29 cellular contexts compared by ENCODE assay signal in genomic region chr2:120940726-120941256, GRCh38.
DNase-seq lines count a peak whose midpoint lies in the region; ATAC-seq, FAIRE-seq and TF ChIP-seq lines count a peak whose summit lies in the region.
"Had no signal": no experiment of that assay in that cellular context is flagged by ENCODE, and none has a peak within 500 bp of the region (broad histone marks: within the 10 kb centered on the region; RNA-seq: fewer than 3 reads in every experiment).

No MANE protein-coding gene starts in this region.

- no peaks in the 10 kb centered on the region for H3K9me1 ChIP-seq in K562 (ENCODE audit: control insufficient read depth, insufficient read depth, low read length)

- in situ Hi-C loops in K562 (cut with MboI), result no loop called here

- peaks cover 18% of the 10 kb centered on the region for H3K36me3 Mint-ChIP-seq in neural progenitor cell
- H3K36me3 Mint-ChIP-seq in activated T-helper 17 cell treated with anti-CD3 and anti-CD28 coated beads, Interleukin-2, amount 50 U/mL, for 72 hours (ENCODE audit: low read depth), result no peaks in the 10 kb centered on the region
- H3K36me3 Mint-ChIP-seq: activated naive CD4-positive, alpha-beta T cell treated with anti-CD3 and anti-CD28 coated beads, Interleukin-2, amount 50 U/mL, for 24 hours; CD8-positive, alpha-beta T cell; immature natural killer cell; memory B cell; stimulated activated effector memory CD8-positive, alpha-beta T cell treated with anti-CD3 and anti-CD28 coated beads, Interleukin-12 subunit alpha, Interleukin-12 subunit beta, amount 100 ng/mL, for 72 hours had no signal

- no peaks in the 10 kb centered on the region for H3K27me3 Mint-ChIP-seq in neural progenitor cell (ENCODE audit: insufficient read depth, low read depth)
- no peaks in the 10 kb centered on the region for H3K27me3 Mint-ChIP-seq in activated T-helper 17 cell treated with anti-CD3 and anti-CD28 coated beads, Interleukin-2, amount 50 U/mL, for 72 hours

- H3K9me3 Mint-ChIP-seq in neural progenitor cell, result no peaks in the 10 kb centered on the region
- no peaks in the 10 kb centered on the region for H3K9me3 Mint-ChIP-seq in activated T-helper 17 cell treated with anti-CD3 and anti-CD28 coated beads, Interleukin-2, amount 50 U/mL, for 72 hours
- H3K9me3 Mint-ChIP-seq: activated naive CD4-positive, alpha-beta T cell treated with anti-CD3 and anti-CD28 coated beads, Interleukin-2, amount 50 U/mL, for 24 hours; activated T-helper 2 cell treated with anti-CD3 and anti-CD28 coated beads, Interferon-gamma antibody, Interleukin-2, Interleukin-4, amounts not matched to agents 10 μg/mL and 5 μg/mL and 100 μg/mL, durations not matched to agents 14 hours and 24 hours and 36 hours; CD8-positive, alpha-beta T cell; immature natural killer cell; memory B cell had no signal

- H3K9me3 ChIP-seq in cardiac muscle cell (ENCODE audit: low read depth) (no peaks in the 10 kb centered on the region), right atrium auricular region (no peaks in the 10 kb centered on the region), K562 (replicated peaks; ENCODE audit: control insufficient read depth, insufficient read depth, low read depth, low read length) (no peaks in the 10 kb centered on the region), neural progenitor cell (ENCODE audit: low read depth) (no peaks in the 10 kb centered on the region)
- H3K9me3 ChIP-seq: upper lobe of left lung had no signal

- ATAC-seq in K562 (0 out of 3 replicates have a peak, but pooled peaks have one; percentile 13), HG03039 (IDR thresholded peaks at IDR 0.05; ENCODE audit: unreplicated experiment) (no peak)
- no peak for ATAC-seq in activated T-helper 17 cell treated with anti-CD3 and anti-CD28 coated beads, Interleukin-2, amount 50 U/mL, for 72 hours (replicated peaks)
- ATAC-seq: CD8-positive, alpha-beta T cell; left colon; sciatic nerve; stimulated activated effector memory CD8-positive, alpha-beta T cell treated with anti-CD3 and anti-CD28 coated beads, Interleukin-12 subunit alpha, Interleukin-12 subunit beta, amount 100 ng/mL, for 72 hours had no signal

- 42% methylated on average over 8 of the region's 9 CpGs for WGBS in K562 (ENCODE audit: insufficient coverage, low coverage, missing lambda C conversion rate)

- peaks cover 67% of the 10 kb centered on the region for H3K4me1 Mint-ChIP-seq in neural progenitor cell
- no peaks in the 10 kb centered on the region for H3K4me1 Mint-ChIP-seq in activated T-helper 17 cell treated with anti-CD3 and anti-CD28 coated beads, Interleukin-2, amount 50 U/mL, for 72 hours
- H3K4me1 Mint-ChIP-seq: activated naive CD4-positive, alpha-beta T cell treated with anti-CD3 and anti-CD28 coated beads, Interleukin-2, amount 50 U/mL, for 24 hours; immature natural killer cell; memory B cell; stimulated activated effector memory CD8-positive, alpha-beta T cell treated with anti-CD3 and anti-CD28 coated beads, Interleukin-12 subunit alpha, Interleukin-12 subunit beta, amount 100 ng/mL, for 72 hours had no signal

- peak overlapping the region; percentile 39 for H3K27ac Mint-ChIP-seq in neural progenitor cell
- no peak overlapping the region for H3K27ac Mint-ChIP-seq in activated T-helper 17 cell treated with anti-CD3 and anti-CD28 coated beads, Interleukin-2, amount 50 U/mL, for 72 hours
- H3K27ac Mint-ChIP-seq: activated naive CD4-positive, alpha-beta T cell treated with anti-CD3 and anti-CD28 coated beads, Interleukin-2, amount 50 U/mL, for 24 hours; activated T-helper 2 cell treated with anti-CD3 and anti-CD28 coated beads, Interferon-gamma antibody, Interleukin-2, Interleukin-4, amounts not matched to agents 10 μg/mL and 5 μg/mL and 100 μg/mL, durations not matched to agents 14 hours and 24 hours and 36 hours; CD8-positive, alpha-beta T cell; immature natural killer cell; memory B cell; progenitor cell of endocrine pancreas; stimulated activated effector memory CD8-positive, alpha-beta T cell treated with anti-CD3 and anti-CD28 coated beads, Interleukin-12 subunit alpha, Interleukin-12 subunit beta, amount 100 ng/mL, for 72 hours; T-helper 2 cell treated with Interferon-gamma antibody and Interleukin-4, amounts not matched to agents 5 μg/mL and 100 μg/mL, for 36 hours had no signal

- FAIRE-seq in K562 (lab: Jason Lieb, UNC), result no peak
- FAIRE-seq: A204.1, colon had no signal

- H3F3A ChIP-seq in neural progenitor cell (ENCODE audit: low read depth), result no peaks in the 10 kb centered on the region

- DNase-seq in cardiac muscle cell (ENCODE audit: low read depth in 1 of 2, low spot score in 1 of 2), result no peak
- no peak for DNase-seq in right atrium auricular region (ENCODE audit: low spot score)
- peak in 1 of 4 experiments; percentile 10 for DNase-seq in K562 (ENCODE audit: extremely low read depth in 1 of 4, low spot score in 3 of 4)
- no peak for DNase-seq in neural progenitor cell (ENCODE audit: low spot score)
- no peak for DNase-seq in A172 (ENCODE audit: low spot score)
- DNase-seq in NCI-H774 (lab: John Stamatoyannopoulos, UW), result no peak
- DNase-seq: amniotic stem cell; CD8-positive, alpha-beta T cell; GOT3; immature natural killer cell; KBM-7; left colon; NCI-H1092; NCI-H1694 treated with DMSO at 0.1 percent for 48 hours; stimulated activated CD4-positive, alpha-beta T cell treated with anti-CD3 and anti-CD28 coated beads, Interleukin-15, amount 100 ng/mL, for 24 hours; stimulated activated CD4-positive, alpha-beta T cell treated with anti-CD3 and anti-CD28 coated beads, Interleukin-4, amount 100 ng/mL, for 4 hours had no signal

- POLR2A ChIA-PET in K562 (lab: Yijun Ruan, JAX), result interaction anchor here (1.3 kb wide), 1 partner anchor 12 kb away, joined by 3 read pairs; no protein-coding TSS in a partner anchor

- BruUV-seq in K562 (replicated peaks; lab: Mats Ljungman, UMichigan), result no TSS peak

- H3K36me3 ChIP-seq in cardiac muscle cell, result no peaks in the 10 kb centered on the region
- no peaks in the 10 kb centered on the region for H3K36me3 ChIP-seq in right atrium auricular region
- no peaks in the 10 kb centered on the region; the same call in 2 of the 3 replicates for H3K36me3 ChIP-seq in K562 (ENCODE audit: control insufficient read depth, insufficient read depth, low read length)
- H3K36me3 ChIP-seq in neural progenitor cell, result no peaks in the 10 kb centered on the region
- H3K36me3 ChIP-seq: upper lobe of left lung had no signal

- peaks cover 42% of the 10 kb centered on the region for H3K4me1 ChIP-seq in cardiac muscle cell (ENCODE audit: low read depth)
- H3K4me1 ChIP-seq in right atrium auricular region, result peaks cover 0 to 45% of the 10 kb centered on the region in 2 donors
- peaks cover 37 to 39% of the 10 kb centered on the region in 2 experiments for H3K4me1 ChIP-seq in K562 (replicated peaks in 1 of 2; ENCODE audit: control insufficient read depth in 2 of 2, insufficient read depth in 2 of 2, low read length in 2 of 2)
- H3K4me1 ChIP-seq in neural progenitor cell, result peaks cover 4% of the 10 kb centered on the region

- H3K4me2 ChIP-seq in K562 (ENCODE audit: insufficient read depth, low read length) (no peak overlapping the region), neural progenitor cell (no peak overlapping the region)

- TF ChIP-seq CTCF in cardiac muscle cell (IDR thresholded peaks at IDR 0.05; ENCODE audit: low read depth, low read length) (no peak), right atrium auricular region (IDR thresholded peaks at IDR 0.05) (no peak), K562 (IDR thresholded peaks at IDR 0.05 in 2 of 3, conservative IDR thresholded peaks at IDR 0.05 in 1 of 3; ENCODE audit: insufficient read depth in 2 of 3, low read depth in 1 of 3, low read length in 3 of 3) (0 out of 6 replicates have a peak, but pooled peaks of 1 of the 3 experiments have one; percentile 4), neural progenitor cell (IDR thresholded peaks at IDR 0.05) (no peak)

- H3K27ac ChIP-seq in cardiac muscle cell, result peak overlapping the region; percentile 1
- no peak overlapping the region for H3K27ac ChIP-seq in right atrium auricular region
- no peak overlapping the region for H3K27ac ChIP-seq in K562 (ENCODE audit: extremely low read depth, low read depth, low read length)
- no peak overlapping the region for H3K27ac ChIP-seq in neural progenitor cell
- H3K27ac ChIP-seq: epithelial cell of prostate, upper lobe of left lung had no signal

- intact Hi-C loops in K562 (cut with micrococcal nuclease), result no loop called here

- CTCF ChIA-PET in K562 (lab: Yijun Ruan, JAX; ENCODE audit: low intra/inter-chr PET ratio), result no interaction called here

- TF ChIP-seq EP300 in K562 (IDR thresholded peaks at IDR 0.05; ENCODE audit: low read length), result no peak

- H2AFZ ChIP-seq in K562 (ENCODE audit: low read depth, low read length) (no peak overlapping the region), neural progenitor cell (replicated peaks) (no peak overlapping the region)

- H3K27me3 ChIP-seq in cardiac muscle cell (no peaks in the 10 kb centered on the region), right atrium auricular region (no peaks in the 10 kb centered on the region), K562 (ENCODE audit: control insufficient read depth in 2 of 2, insufficient read depth in 2 of 2, low read length in 2 of 2) (no peaks in the 10 kb centered on the region; a peak in 1 of 5 replicates), neural progenitor cell (no peaks in the 10 kb centered on the region)
- H3K27me3 ChIP-seq: upper lobe of left lung had no signal

- peak overlapping the region in 1 of 2 experiments; percentile 68; a peak in 1 of 4 replicates for H3K9ac ChIP-seq in K562 (ENCODE audit: insufficient read depth in 1 of 2, low read depth in 2 of 2, low read length in 2 of 2)
- no peak overlapping the region for H3K9ac ChIP-seq in neural progenitor cell

- H3K79me2 ChIP-seq in K562 (ENCODE audit: control insufficient read depth, insufficient read depth, low read length) (no peaks in the 10 kb centered on the region), neural progenitor cell (ENCODE audit: low read depth) (peaks cover 10% of the 10 kb centered on the region)

- H4K20me1 ChIP-seq in K562 (replicated peaks; ENCODE audit: control insufficient read depth, insufficient read depth, low read length) (no peaks in the 10 kb centered on the region), neural progenitor cell (ENCODE audit: low read depth) (peaks cover 89% of the 10 kb centered on the region)

- no peak for TF ChIP-seq POLR2A in K562 (conservative IDR thresholded peaks at IDR 0.05)

- H3K4me3 Mint-ChIP-seq in neural progenitor cell, result no peak overlapping the region
- no peak overlapping the region for H3K4me3 Mint-ChIP-seq in activated T-helper 17 cell treated with anti-CD3 and anti-CD28 coated beads, Interleukin-2, amount 50 U/mL, for 72 hours
- H3K4me3 Mint-ChIP-seq: activated naive CD4-positive, alpha-beta T cell treated with anti-CD3 and anti-CD28 coated beads, Interleukin-2, amount 50 U/mL, for 24 hours; CD8-positive, alpha-beta T cell; immature natural killer cell; memory B cell; stimulated activated effector memory CD8-positive, alpha-beta T cell treated with anti-CD3 and anti-CD28 coated beads, Interleukin-12 subunit alpha, Interleukin-12 subunit beta, amount 100 ng/mL, for 72 hours; T-helper 2 cell treated with Interferon-gamma antibody and Interleukin-4, amounts not matched to agents 5 μg/mL and 100 μg/mL, for 36 hours had no signal

- no peak for TF ChIP-seq RAD21 in K562 (CRISPR knock-in tag; conservative IDR thresholded peaks at IDR 0.05 in 1 of 2, IDR thresholded peaks at IDR 0.05 in 1 of 2)

- H3K4me3 ChIP-seq in cardiac muscle cell (no peak overlapping the region), right atrium auricular region (no peak overlapping the region), K562 (no peak overlapping the region), neural progenitor cell (no peak overlapping the region)
- H3K4me3 ChIP-seq: upper lobe of left lung had no signal
